Comparison of ENCODE assay signal across 10 cellular contexts in genomic region chr2:150548527-150548926, GRCh38.
DNase-seq lines count a peak whose midpoint lies in the region; ATAC-seq, FAIRE-seq and TF ChIP-seq lines count a peak whose summit lies in the region.
"Had no signal": no experiment of that assay in that cellular context is flagged by ENCODE, and none has a peak within 500 bp of the region (broad histone marks: within the 10 kb centered on the region; RNA-seq: fewer than 3 reads in every experiment).

No MANE protein-coding gene starts in this region.

- RAD21 ChIA-PET in GM12878 (lab: Charles Lee; ENCODE audit: unreplicated experiment): interaction anchor here (0.6 to 1.8 kb wide), 10 partner anchors 8 to 124 kb away, joined by 3 to 8 read pairs (median 3); no protein-coding TSS in a partner anchor

- SMC1A ChIA-PET in GM12878 (lab: Charles Lee; ENCODE audit: uncharacterized antibody, unreplicated experiment): interaction anchor here (0.6 to 3.0 kb wide), 14 partner anchors 9 to 62 kb away, joined by 3 to 22 read pairs (median 4); no protein-coding TSS in a partner anchor

- ATAC-seq in GM12878 (peak; percentile 80), HG02678 (IDR thresholded peaks at IDR 0.05; ENCODE audit: unreplicated experiment) (no peak), HG02610 (IDR thresholded peaks at IDR 0.05; ENCODE audit: unreplicated experiment) (no peak)
- no peak for ATAC-seq in stimulated activated effector memory CD8-positive, alpha-beta T cell treated with anti-CD3 and anti-CD28 coated beads, Interleukin-12 subunit alpha, Interleukin-12 subunit beta, amount 100 ng/mL, for 72 hours

- intact Hi-C loops in GM12878 (cut with micrococcal nuclease; ENCODE audit: unreplicated experiment): no loop called here

- H3K4me2 ChIP-seq in GM12878 (ENCODE audit: control insufficient read depth, insufficient read depth): no peak overlapping the region

- H3K79me2 ChIP-seq in GM12878 (ENCODE audit: control insufficient read depth, insufficient read depth, low read length): no peaks in the 10 kb centered on the region

- TF ChIP-seq CTCF in GM12878 (IDR thresholded peaks at IDR 0.05 in 2 of 3, conservative IDR thresholded peaks at IDR 0.05 in 1 of 3; ENCODE audit: control insufficient read depth in 2 of 3, extremely low read depth in 1 of 3, insufficient read depth in 1 of 3, low read depth in 3 of 3, low read length in 3 of 3): peak; percentile 38 to 41 (median 38); a peak in 4 of 6 replicates

- H3K27ac ChIP-seq in GM12878 (ENCODE audit: control insufficient read depth, insufficient read depth): no peak overlapping the region

- H3K4me1 ChIP-seq in GM12878 (ENCODE audit: control insufficient read depth, insufficient read depth, low read length): no peaks in the 10 kb centered on the region

- in situ Hi-C loops in KBM-7 (cut with MboI; ENCODE audit: low pct_unique_long_range_greater_than_20kb, low sequenced_read_pairs): no loop called here
- in situ Hi-C loops in GM12878 (cut with MboI): no loop called here

- H3K4me3 ChIP-seq in GM12878: no peak overlapping the region

- H3K4me1 Mint-ChIP-seq in stimulated activated effector memory CD8-positive, alpha-beta T cell treated with anti-CD3 and anti-CD28 coated beads, Interleukin-12 subunit alpha, Interleukin-12 subunit beta, amount 100 ng/mL, for 72 hours: no peaks in the 10 kb centered on the region

- TF ChIP-seq EP300 in GM12878 (IDR thresholded peaks at IDR 0.05; ENCODE audit: borderline replicate concordance in 1 of 2, control insufficient read depth in 1 of 2, low read depth in 2 of 2, low read length in 2 of 2): no peak

- DNase-seq in NCI-H526 (lab: John Stamatoyannopoulos, UW): peak; percentile 21 to 28
- no peak for DNase-seq in NCI-H526 treated with DMSO at 0.1 percent for 48 hours (lab: John Stamatoyannopoulos, UW)
- DNase-seq in KBM-7: peak; percentile 3
- DNase-seq in GM12878 (ENCODE audit: low read depth, low spot score): no peak
- DNase-seq in renal cortical epithelial cell (ENCODE audit: low read depth): peak; percentile 47
- DNase-seq in stimulated activated effector memory CD8-positive, alpha-beta T cell treated with anti-CD3 and anti-CD28 coated beads, Interleukin-12 subunit alpha, Interleukin-12 subunit beta, amount 100 ng/mL, for 72 hours (ENCODE audit: low spot score in 2 of 2): no peak
- DNase-seq: C1 segment of cervical spinal cord, caudate nucleus had no signal

- no peak overlapping the region for H3K9ac ChIP-seq in GM12878 (ENCODE audit: control insufficient read depth, insufficient read depth, low read length)

- CTCF ChIA-PET in GM12878 (lab: Yijun Ruan, JAX): interaction anchor here (0.7 to 2.9 kb wide), 20 partner anchors 10 to 83 kb away, joined by 3 to 21 read pairs (median 6); no protein-coding TSS in a partner anchor

- no peak overlapping the region for H3K4me3 Mint-ChIP-seq in stimulated activated effector memory CD8-positive, alpha-beta T cell treated with anti-CD3 and anti-CD28 coated beads, Interleukin-12 subunit alpha, Interleukin-12 subunit beta, amount 100 ng/mL, for 72 hours

- H3K36me3 ChIP-seq in GM12878 (ENCODE audit: control insufficient read depth in 2 of 2, insufficient read depth in 2 of 2, low read length in 1 of 2): no peaks in the 10 kb centered on the region

- H3K9me3 Mint-ChIP-seq in stimulated activated effector memory CD8-positive, alpha-beta T cell treated with anti-CD3 and anti-CD28 coated beads, Interleukin-12 subunit alpha, Interleukin-12 subunit beta, amount 100 ng/mL, for 72 hours: no peaks in the 10 kb centered on the region

- no peak for TF ChIP-seq POLR2A in GM12878 (IDR thresholded peaks at IDR 0.05; ENCODE audit: low read depth, low read length)

- no peaks in the 10 kb centered on the region for H3K36me3 Mint-ChIP-seq in stimulated activated effector memory CD8-positive, alpha-beta T cell treated with anti-CD3 and anti-CD28 coated beads, Interleukin-12 subunit alpha, Interleukin-12 subunit beta, amount 100 ng/mL, for 72 hours

- no peaks in the 10 kb centered on the region for H4K20me1 ChIP-seq in GM12878 (ENCODE audit: control insufficient read depth, insufficient read depth)

- 0% methylated on average over 2 of the region's 2 CpGs for WGBS in GM12878 (ENCODE audit: insufficient coverage, insufficient replicate concordance, low lambda C conversion rate, missing lambda C conversion rate)

- no peak for FAIRE-seq in GM12878 (lab: Jason Lieb, UNC)

- H3K27ac Mint-ChIP-seq in stimulated activated effector memory CD8-positive, alpha-beta T cell treated with anti-CD3 and anti-CD28 coated beads, Interleukin-12 subunit alpha, Interleukin-12 subunit beta, amount 100 ng/mL, for 72 hours: no peak overlapping the region

- no peaks in the 10 kb centered on the region for H3K27me3 ChIP-seq in GM12878 (replicated peaks in 1 of 2; ENCODE audit: control insufficient read depth in 2 of 2, insufficient read depth in 2 of 2, low read length in 1 of 2)

- H2AFZ ChIP-seq in GM12878 (ENCODE audit: control insufficient read depth, low read depth, low read length): no peak overlapping the region

- POLR2A ChIA-PET in GM12878 (lab: Charles Lee): interaction anchor here (1.0 to 1.9 kb wide), 2 partner anchors 20 to 43 kb away, joined by 4 to 5 read pairs; no protein-coding TSS in a partner anchor

- H3K9me3 ChIP-seq in GM12878 (replicated peaks; ENCODE audit: control insufficient read depth, insufficient read depth, low read length): no peaks in the 10 kb centered on the region

- TF ChIP-seq RAD21 in GM12878 (IDR thresholded peaks at IDR 0.05; ENCODE audit: insufficient read depth, low read depth, low read length): 0 out of 2 replicates have a peak, but pooled peaks have one; percentile 6

- BruUV-seq in GM12878 (replicated peaks; lab: Mats Ljungman, UMichigan): no TSS peak

TF ChIP-seq in GM12878, 131 proteins besides CTCF, POLR2A, EP300 and RAD21 (continues in another document):
- TF ChIP-seq CREM (IDR thresholded peaks at IDR 0.05; ENCODE audit: low read depth): no peak
- no peak for TF ChIP-seq RELB (IDR thresholded peaks at IDR 0.05; ENCODE audit: low read depth)
- TF ChIP-seq ATF7 (IDR thresholded peaks at IDR 0.05; ENCODE audit: low read depth): no peak
- no peak for TF ChIP-seq BCL3 (IDR thresholded peaks at IDR 0.05; ENCODE audit: borderline replicate concordance, insufficient read depth, low read depth, low read length, poor library complexity, severe bottlenecking)
- TF ChIP-seq RAD51 (IDR thresholded peaks at IDR 0.05): no peak
- no peak for TF ChIP-seq PAX8 (IDR thresholded peaks at IDR 0.05)
- no peak for TF ChIP-seq RB1 (IDR thresholded peaks at IDR 0.05; ENCODE audit: borderline replicate concordance)
- no peak for TF ChIP-seq NFXL1 (IDR thresholded peaks at IDR 0.05; ENCODE audit: borderline replicate concordance)
- no peak for TF ChIP-seq SREBF2 (IDR thresholded peaks at IDR 0.05; ENCODE audit: low read length)
- no peak for TF ChIP-seq ETV6 (conservative IDR thresholded peaks at IDR 0.05 in 1 of 2, IDR thresholded peaks at IDR 0.05 in 1 of 2; ENCODE audit: borderline replicate concordance in 1 of 2, low read depth in 1 of 2)
- no peak for TF ChIP-seq SKIL (IDR thresholded peaks at IDR 0.05; ENCODE audit: low read depth, poor library complexity, severe bottlenecking)
- no peak for TF ChIP-seq CHD1 (IDR thresholded peaks at IDR 0.05; ENCODE audit: low read depth, low read length)

Comparison
In these comparisons a context has a peak if more than half of its experiments do, and no peak if none do; other contexts are left out.
1. DNase-seq: peak in NCI-H526 (2 of 2), KBM-7 (single experiment) and renal cortical epithelial cell (single experiment); none in NCI-H526 treated with DMSO at 0.1 percent for 48 hours (single experiment), GM12878 (single experiment) and stimulated activated effector memory CD8-positive, alpha-beta T cell treated with anti-CD3 and anti-CD28 coated beads, Interleukin-12 subunit alpha, Interleukin-12 subunit beta, amount 100 ng/mL, for 72 hours (0 of 2).